In the genomic region with DNA sequence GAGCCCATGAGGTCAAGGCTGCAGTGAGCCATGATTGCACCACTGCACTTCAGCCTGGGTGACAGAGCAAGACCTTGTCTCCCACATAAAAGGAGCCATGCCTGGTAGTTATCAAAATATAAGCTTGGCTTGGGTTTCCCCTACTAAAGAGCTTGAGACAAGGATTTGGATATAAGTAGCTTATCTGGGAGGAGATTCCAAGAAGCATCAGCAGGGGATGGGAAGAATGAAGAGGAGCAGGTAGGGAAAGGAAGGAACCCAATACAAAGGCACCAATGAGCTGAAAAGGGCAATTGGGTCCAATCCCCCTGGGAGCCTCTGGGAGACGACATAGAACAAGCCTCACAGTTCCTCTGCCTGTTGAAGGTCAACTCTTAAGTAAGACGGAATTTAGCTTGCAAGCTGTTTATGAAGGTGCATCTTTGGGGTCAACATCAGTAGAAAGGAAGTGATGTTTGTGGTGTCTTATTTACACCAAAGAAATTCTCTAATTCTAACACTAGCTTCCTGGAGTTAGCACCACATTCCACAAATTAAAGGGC, we compare ENCODE assay signal across 17 cellular contexts. TPM values are rescaled to one million over a fixed set of nuclear protein-coding genes. Genes with fewer than 3 reads are reported as not detected.
A peak's percentile ranks its signal among the peaks of the same experiment; 100 is the strongest.
DNase-seq lines count a peak whose midpoint lies in the region; ATAC-seq and TF ChIP-seq lines count a peak whose summit lies in the region.
"Had no signal": no experiment of that assay in that cellular context is flagged by ENCODE, and none has a peak within 500 bp of the region (broad histone marks: within the 10 kb centered on the region; RNA-seq: fewer than 3 reads in every experiment).

No MANE protein-coding gene starts in this region.

- TF ChIP-seq POLR2A in gastrocnemius medialis (IDR thresholded peaks at IDR 0.05): no peak

- ATAC-seq in stimulated activated naive B cell treated with anti-CD40 and anti-IgM and Interleukin-4, amounts not matched to agents 10 μg/mL and 1 μg/mL and 100 μg/mL, for 72 hours (replicated peaks): peak; percentile 31 to 59
- ATAC-seq in gastrocnemius medialis: no peak
- ATAC-seq: A549, K562 had no signal

- H3K27ac ChIP-seq in WERI-Rb-1 (no peak overlapping the region), gastrocnemius medialis (no peak overlapping the region)
- H3K27ac ChIP-seq: A549, HL-60 had no signal

- in situ Hi-C loops in GM13977 (cut with MboI; ENCODE audit: low pct_unique_long_range_greater_than_20kb, low sequenced_read_pairs, unreplicated experiment) (no loop called here), gastrocnemius medialis (cut with MboI; ENCODE audit: low sequenced_read_pairs in 4 of 4) (no loop called here)

- no peaks in the 10 kb centered on the region for H3K36me3 ChIP-seq in WERI-Rb-1
- H3K36me3 ChIP-seq in gastrocnemius medialis: no peaks in the 10 kb centered on the region
- H3K36me3 ChIP-seq: BE2C, HAP-1 had no signal

- peaks cover 9% of the 10 kb centered on the region in 2 donors for H3K27me3 Mint-ChIP-seq in stimulated activated naive B cell treated with anti-CD40 and anti-IgM and Interleukin-4, amounts not matched to agents 10 μg/mL and 1 μg/mL and 100 μg/mL, for 72 hours

- H3K27me3 ChIP-seq in WERI-Rb-1 (ENCODE audit: insufficient read depth, low read depth, severe bottlenecking) (no peaks in the 10 kb centered on the region), gastrocnemius medialis (peaks cover 0 to 2% (median 0%) of the 10 kb centered on the region in 3 donors)

- no peaks in the 10 kb centered on the region for H3K4me1 ChIP-seq in gastrocnemius medialis
- H3K4me1 ChIP-seq: A549, BE2C, HAP-1 had no signal

- DNase-seq in CD1c-positive myeloid dendritic cell (ENCODE audit: extremely low spot score): peak; percentile 47
- peak; percentile 10 for DNase-seq in GM13977 (ENCODE audit: low spot score)
- peak; percentile 87 for DNase-seq in WERI-Rb-1
- no peak for DNase-seq in stimulated activated naive B cell treated with anti-CD40 and anti-IgM and Interleukin-4, amounts not matched to agents 10 μg/mL and 1 μg/mL and 100 μg/mL, for 72 hours
- no peak for DNase-seq in gastrocnemius medialis
- DNase-seq in HK-2 (ENCODE audit: unreplicated experiment): no peak
- DNase-seq in NCI-H510A (lab: John Stamatoyannopoulos, UW): no peak
- DNase-seq: BE2C; Calu3; CD4-positive, CD25-positive, alpha-beta regulatory T cell; DND-41; GDM1 had no signal

- TF ChIP-seq CTCF in GM13977 (IDR thresholded peaks at IDR 0.05; ENCODE audit: extremely low read depth, insufficient read depth, missing control alignments): peak; percentile 4
- peak; percentile 23; the same call in 1 of the 2 replicates for TF ChIP-seq CTCF in WERI-Rb-1 (IDR thresholded peaks at IDR 0.05; ENCODE audit: low read depth, low read length)
- TF ChIP-seq CTCF in gastrocnemius medialis (IDR thresholded peaks at IDR 0.05 in 4 of 5, conservative IDR thresholded peaks at IDR 0.05 in 1 of 5): no peak

- peaks cover 40 to 69% of the 10 kb centered on the region in 2 donors for H3K4me1 Mint-ChIP-seq in stimulated activated naive B cell treated with anti-CD40 and anti-IgM and Interleukin-4, amounts not matched to agents 10 μg/mL and 1 μg/mL and 100 μg/mL, for 72 hours

- peaks cover 0 to 2% of the 10 kb centered on the region in 2 donors for H3K36me3 Mint-ChIP-seq in stimulated activated naive B cell treated with anti-CD40 and anti-IgM and Interleukin-4, amounts not matched to agents 10 μg/mL and 1 μg/mL and 100 μg/mL, for 72 hours
- H3K36me3 Mint-ChIP-seq: CD4-positive, CD25-positive, alpha-beta regulatory T cell had no signal

- intact Hi-C loops in gastrocnemius medialis (cut with DNase I; ENCODE audit: low total_unique reads): no loop called here

- H3K9me3 Mint-ChIP-seq in stimulated activated naive B cell treated with anti-CD40 and anti-IgM and Interleukin-4, amounts not matched to agents 10 μg/mL and 1 μg/mL and 100 μg/mL, for 72 hours: peaks cover 0 to 2% of the 10 kb centered on the region in 2 donors

- peak overlapping the region; percentile 44 for H3K27ac Mint-ChIP-seq in stimulated activated naive B cell treated with anti-CD40 and anti-IgM and Interleukin-4, amounts not matched to agents 10 μg/mL and 1 μg/mL and 100 μg/mL, for 72 hours

- H3K4me3 ChIP-seq in WERI-Rb-1 (ENCODE audit: low read depth, low read length) (no peak overlapping the region), gastrocnemius medialis (no peak overlapping the region)
- H3K4me3 ChIP-seq: A549, HAP-1, K562 had no signal

- H3K9me3 ChIP-seq in WERI-Rb-1 (ENCODE audit: severe bottlenecking): no peaks in the 10 kb centered on the region
- no peaks in the 10 kb centered on the region for H3K9me3 ChIP-seq in gastrocnemius medialis
- H3K9me3 ChIP-seq: A549, BE2C, HAP-1 had no signal

- peak overlapping the region in 1 of 2 donors; percentile 52 for H3K4me3 Mint-ChIP-seq in stimulated activated naive B cell treated with anti-CD40 and anti-IgM and Interleukin-4, amounts not matched to agents 10 μg/mL and 1 μg/mL and 100 μg/mL, for 72 hours
- H3K4me3 Mint-ChIP-seq: CD4-positive, CD25-positive, alpha-beta regulatory T cell had no signal

RNA-seq across cellular contexts. Expression of a gene that starts 7.4 kb away (rescaled TPM):
- total RNA-seq in gastrocnemius medialis: under 1 TPM in 1 of 4 donors, not detected in 3; 0.86 TPM
- total RNA-seq: Calu3; CD4-positive, CD25-positive, alpha-beta regulatory T cell; K562 had no signal

RNA-seq across cellular contexts. Expression of a gene that starts 8.1 kb away (rescaled TPM):
- 1 to 10 TPM in 3 of 4 donors, under 1 TPM in 1; 0.56 to 1.3 (median 1.0) TPM for total RNA-seq in gastrocnemius medialis
- total RNA-seq: Calu3; CD4-positive, CD25-positive, alpha-beta regulatory T cell; K562 had no signal

RNA-seq across cellular contexts. Expression of a gene that starts 23.8 kb away (rescaled TPM):
- not detected for total RNA-seq in gastrocnemius medialis
- total RNA-seq: Calu3; CD4-positive, CD25-positive, alpha-beta regulatory T cell; H1; K562 had no signal

RNA-seq across cellular contexts. Expression of a gene that starts 37.4 kb away (rescaled TPM):
- not detected for total RNA-seq in gastrocnemius medialis
- total RNA-seq: Calu3; CD4-positive, CD25-positive, alpha-beta regulatory T cell; H1 had no signal

RNA-seq across cellular contexts. Expression of a gene that starts 58.6 kb away (rescaled TPM):
- total RNA-seq in gastrocnemius medialis: 100 to 1,000 TPM; 109 to 146 (median 126) TPM

Comparison
In these comparisons a context has a peak if more than half of its experiments do, and no peak if none do; other contexts are left out.
1. DNase-seq: peak in CD1c-positive myeloid dendritic cell (single experiment), GM13977 (single experiment) and WERI-Rb-1 (single experiment); none in stimulated activated naive B cell treated with anti-CD40 and anti-IgM and Interleukin-4, amounts not matched to agents 10 μg/mL and 1 μg/mL and 100 μg/mL, for 72 hours (single experiment), gastrocnemius medialis (0 of 2), HK-2 (single experiment) and NCI-H510A (single experiment).
2. CTCF ChIP-seq: peak in GM13977 (single experiment) and WERI-Rb-1 (single experiment); none in gastrocnemius medialis (0 of 5).
3. ATAC-seq: peak in stimulated activated naive B cell treated with anti-CD40 and anti-IgM and Interleukin-4, amounts not matched to agents 10 μg/mL and 1 μg/mL and 100 μg/mL, for 72 hours (2 of 2); none in gastrocnemius medialis (0 of 2).